Comparison of ENCODE assay signal across 10 cellular contexts in the genomic region with DNA sequence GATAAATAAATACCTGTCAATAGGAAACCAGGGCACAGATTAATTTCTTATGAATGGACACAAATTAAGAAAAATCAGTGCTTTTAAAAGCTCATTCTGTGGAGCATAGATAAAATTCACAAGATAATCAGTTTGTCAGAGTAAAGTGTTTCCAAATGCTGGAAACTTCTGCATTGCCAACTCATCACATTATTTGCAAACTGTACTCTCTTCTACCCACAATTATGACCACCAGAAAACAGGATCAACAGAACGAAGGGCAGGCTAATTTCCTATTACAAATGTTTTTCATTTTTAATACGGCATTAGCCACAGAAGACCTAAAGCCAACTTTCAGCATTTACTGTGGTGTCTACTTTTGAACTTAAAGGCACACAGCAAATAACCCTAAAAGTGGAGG. TPM values are rescaled to one million over a fixed set of nuclear protein-coding genes. Genes with fewer than 3 reads are reported as not detected.
A peak's percentile ranks its signal among the peaks of the same experiment; 100 is the strongest.
DNase-seq lines count a peak whose midpoint lies in the region; ATAC-seq and TF ChIP-seq lines count a peak whose summit lies in the region.
"Had no signal": no experiment of that assay in that cellular context is flagged by ENCODE, and none has a peak within 500 bp of the region (broad histone marks: within the 10 kb centered on the region; RNA-seq: fewer than 3 reads in every experiment).

No MANE protein-coding gene starts in this region.

- H3K27ac ChIP-seq in AG04450 (ENCODE audit: low read depth, low read length) (no peak overlapping the region), OCI-LY1 (ENCODE audit: low read depth, low read length, poor library complexity, severe bottlenecking) (peak overlapping the region; percentile 90), ectodermal cell (ENCODE audit: insufficient read depth, low read depth, low read length, poor library complexity, severe bottlenecking) (no peak overlapping the region), neural cell (ENCODE audit: low read length) (no peak overlapping the region)

- 74 to 87% methylated on average over 2 of the region's 2 CpGs for WGBS in ectodermal cell, 2 experiments

- peak overlapping the region; percentile 81 for H3K4me2 ChIP-seq in OCI-LY1 (ENCODE audit: low read length)
- H3K4me2 ChIP-seq in neural cell (ENCODE audit: low read length): peak overlapping the region; percentile 96

- H2AFZ ChIP-seq in OCI-LY1 (ENCODE audit: low read length): no peak overlapping the region
- H2AFZ ChIP-seq in neural cell (ENCODE audit: low read depth, low read length): no peak overlapping the region

- H3K36me3 ChIP-seq in OCI-LY1 (ENCODE audit: insufficient read depth, low read length) (no peaks in the 10 kb centered on the region), ectodermal cell (ENCODE audit: control insufficient read depth, insufficient read depth, low read length) (peaks cover 14% of the 10 kb centered on the region), neural cell (ENCODE audit: insufficient read depth, low read length) (peaks cover 12% of the 10 kb centered on the region)

- H4K20me1 ChIP-seq in OCI-LY1 (ENCODE audit: insufficient read depth, low read length) (no peaks in the 10 kb centered on the region), neural cell (ENCODE audit: insufficient read depth) (no peaks in the 10 kb centered on the region)

- H3K4me1 ChIP-seq in OCI-LY1 (ENCODE audit: insufficient read depth, low read length, severe bottlenecking): peaks cover 80% of the 10 kb centered on the region
- peaks cover 12% of the 10 kb centered on the region for H3K4me1 ChIP-seq in ectodermal cell (ENCODE audit: control insufficient read depth, insufficient read depth, low read length)

- TF ChIP-seq RAD21 in neural cell (conservative IDR thresholded peaks at IDR 0.05): no peak

- CTCF ChIA-PET in AG04450 (lab: Charles Lee): interaction anchor here (1.6 to 4.5 kb wide), 2 partner anchors 9 to 1124 kb away, joined by 3 to 24 read pairs; no protein-coding TSS in a partner anchor

- no peak for TF ChIP-seq CTCF in AG04450 (IDR thresholded peaks at IDR 0.05; ENCODE audit: low read depth, low read length)
- TF ChIP-seq CTCF in OCI-LY1 (IDR thresholded peaks at IDR 0.05; ENCODE audit: low read length): no peak
- TF ChIP-seq CTCF in neural cell (IDR thresholded peaks at IDR 0.05; ENCODE audit: poor library complexity, severe bottlenecking): no peak

- H3F3A ChIP-seq in OCI-LY1 (ENCODE audit: insufficient read depth, low read length) (no peaks in the 10 kb centered on the region; the same call in 1 of the 2 replicates), neural cell (ENCODE audit: insufficient read depth, low read length, poor library complexity, severe bottlenecking) (peaks cover 3% of the 10 kb centered on the region)

- H3K9ac ChIP-seq in OCI-LY1 (ENCODE audit: low read length) (peak overlapping the region; percentile 81; the same call in 1 of the 2 replicates), neural cell (ENCODE audit: low read length) (peak overlapping the region; percentile 75)

- H3K9me3 ChIP-seq in AG04450 (ENCODE audit: control insufficient read depth, insufficient read depth, low read length) (peaks cover 9% of the 10 kb centered on the region; the same call in 1 of the 2 replicates), OCI-LY1 (ENCODE audit: low read length) (no peaks in the 10 kb centered on the region), ectodermal cell (ENCODE audit: control insufficient read depth, low read length) (no peaks in the 10 kb centered on the region), neural cell (ENCODE audit: low read length) (peaks cover 2% of the 10 kb centered on the region)

- no peak for DNase-seq in AG04450 (ENCODE audit: low read depth, low spot score)
- DNase-seq in head of caudate nucleus: no peak
- no peak for DNase-seq in RPMI8226
- DNase-seq: activated CD8-positive, alpha-beta T cell treated with anti-CD3 and anti-CD28 coated beads, Interleukin-2, amount 10 ng/mL, durations not matched to agents 7 days and 5 days; NCI-H526 treated with DMSO at 0.1 percent for 48 hours had no signal

- POLR2A ChIA-PET in AG04450 (lab: Yijun Ruan, JAX): no interaction called here

- TF ChIP-seq EP300 in neural cell (conservative IDR thresholded peaks at IDR 0.05; ENCODE audit: poor library complexity, severe bottlenecking): no peak

- H3K9me2 ChIP-seq in OCI-LY1 (ENCODE audit: low read depth, low read length): no peaks in the 10 kb centered on the region
- H3K9me2 ChIP-seq in neural cell (ENCODE audit: insufficient read depth, low read length): no peaks in the 10 kb centered on the region

- H3K27me3 ChIP-seq in AG04450 (ENCODE audit: control insufficient read depth, insufficient read depth, low read length) (no peaks in the 10 kb centered on the region), OCI-LY1 (ENCODE audit: insufficient read depth, low read length) (no peaks in the 10 kb centered on the region), ectodermal cell (ENCODE audit: control insufficient read depth, insufficient read depth, low read length, poor library complexity, severe bottlenecking) (no peaks in the 10 kb centered on the region), neural cell (ENCODE audit: insufficient read depth, low read depth, low read length) (no peaks in the 10 kb centered on the region)

- intact Hi-C loops in head of caudate nucleus (cut with DNase I): loop anchor here (10.0 kb wide), 2 partner anchors 579 to 759 kb away; no protein-coding TSS in a partner anchor

- peak overlapping the region; percentile 91 for H3K4me3 ChIP-seq in AG04450 (ENCODE audit: low read depth, low read length)
- H3K4me3 ChIP-seq in OCI-LY1 (ENCODE audit: low read depth, low read length, poor library complexity, severe bottlenecking): peak overlapping the region; percentile 79
- peak overlapping the region; percentile 15 for H3K4me3 ChIP-seq in ectodermal cell (ENCODE audit: insufficient read depth, low read depth, low read length)
- peak overlapping the region; percentile 97 for H3K4me3 ChIP-seq in neural cell (ENCODE audit: low read length)

- H3K79me2 ChIP-seq in OCI-LY1 (ENCODE audit: insufficient read depth, low read length): no peaks in the 10 kb centered on the region
- peaks cover 93% of the 10 kb centered on the region for H3K79me2 ChIP-seq in neural cell (replicated peaks; ENCODE audit: insufficient read depth, low read length)

- ATAC-seq in GM18517 (IDR thresholded peaks at IDR 0.05; ENCODE audit: unreplicated experiment) (no peak), HG03521 (IDR thresholded peaks at IDR 0.05; ENCODE audit: unreplicated experiment) (no peak)
- ATAC-seq: activated CD8-positive, alpha-beta T cell treated with anti-CD3 and anti-CD28 coated beads, Interleukin-2, amount 10 ng/mL, durations not matched to agents 7 days and 5 days had no signal

TF ChIP-seq in neural cell, 6 proteins besides CTCF, POLR2A, EP300 and RAD21:
- TF ChIP-seq, protein P1, sequence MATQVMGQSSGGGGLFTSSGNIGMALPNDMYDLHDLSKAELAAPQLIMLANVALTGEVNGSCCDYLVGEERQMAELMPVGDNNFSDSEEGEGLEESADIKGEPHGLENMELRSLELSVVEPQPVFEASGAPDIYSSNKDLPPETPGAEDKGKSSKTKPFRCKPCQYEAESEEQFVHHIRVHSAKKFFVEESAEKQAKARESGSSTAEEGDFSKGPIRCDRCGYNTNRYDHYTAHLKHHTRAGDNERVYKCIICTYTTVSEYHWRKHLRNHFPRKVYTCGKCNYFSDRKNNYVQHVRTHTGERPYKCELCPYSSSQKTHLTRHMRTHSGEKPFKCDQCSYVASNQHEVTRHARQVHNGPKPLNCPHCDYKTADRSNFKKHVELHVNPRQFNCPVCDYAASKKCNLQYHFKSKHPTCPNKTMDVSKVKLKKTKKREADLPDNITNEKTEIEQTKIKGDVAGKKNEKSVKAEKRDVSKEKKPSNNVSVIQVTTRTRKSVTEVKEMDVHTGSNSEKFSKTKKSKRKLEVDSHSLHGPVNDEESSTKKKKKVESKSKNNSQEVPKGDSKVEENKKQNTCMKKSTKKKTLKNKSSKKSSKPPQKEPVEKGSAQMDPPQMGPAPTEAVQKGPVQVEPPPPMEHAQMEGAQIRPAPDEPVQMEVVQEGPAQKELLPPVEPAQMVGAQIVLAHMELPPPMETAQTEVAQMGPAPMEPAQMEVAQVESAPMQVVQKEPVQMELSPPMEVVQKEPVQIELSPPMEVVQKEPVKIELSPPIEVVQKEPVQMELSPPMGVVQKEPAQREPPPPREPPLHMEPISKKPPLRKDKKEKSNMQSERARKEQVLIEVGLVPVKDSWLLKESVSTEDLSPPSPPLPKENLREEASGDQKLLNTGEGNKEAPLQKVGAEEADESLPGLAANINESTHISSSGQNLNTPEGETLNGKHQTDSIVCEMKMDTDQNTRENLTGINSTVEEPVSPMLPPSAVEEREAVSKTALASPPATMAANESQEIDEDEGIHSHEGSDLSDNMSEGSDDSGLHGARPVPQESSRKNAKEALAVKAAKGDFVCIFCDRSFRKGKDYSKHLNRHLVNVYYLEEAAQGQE (IDR thresholded peaks at IDR 0.05; ENCODE audit: borderline replicate concordance): no peak
- TF ChIP-seq SMC3 (conservative IDR thresholded peaks at IDR 0.05; ENCODE audit: poor library complexity): no peak
- no peak for TF ChIP-seq EZH2 (IDR thresholded peaks at IDR 0.05; ENCODE audit: borderline replicate concordance, insufficient read depth, low read length, poor library complexity, severe bottlenecking)
- no peak for TF ChIP-seq MXI1 (conservative IDR thresholded peaks at IDR 0.05; ENCODE audit: poor library complexity, severe bottlenecking)
- no peak for TF ChIP-seq POLR2AphosphoS5 (IDR thresholded peaks at IDR 0.05)
- no peak for TF ChIP-seq TAF1 (IDR thresholded peaks at IDR 0.05; ENCODE audit: low read depth)
TF ChIP-seq in neural cell: peak in this region for 0.

RNA-seq across cellular contexts. Expression of a gene that starts 6.0 kb away (rescaled TPM):
- polyA plus RNA-seq in AG04450 (2011; rRNA removed) (32.9 and 36.6 TPM in 2 replicates), neural cell (7.2 and 7.4 TPM in 2 replicates)
- polyA minus RNA-seq in AG04450 (2011; rRNA and poly(A)+ RNA removed): 68.0 and 68.9 TPM in 2 replicates
- 24.0 TPM for polyA plus RNA-seq in ectodermal cell (2013, experiment 1 of 4)
- 18.5 TPM for polyA plus RNA-seq in ectodermal cell (2013, experiment 2 of 4)
- polyA plus RNA-seq in ectodermal cell (2013, experiment 3 of 4): 16.4 TPM
- 18.7 TPM for polyA plus RNA-seq in ectodermal cell (2013, experiment 4 of 4)
- polyA minus RNA-seq in neural cell: 23.6 and 29.6 TPM in 2 replicates

RNA-seq across cellular contexts. Expression of a gene that starts 42.2 kb away (rescaled TPM):
- 39.4 and 48.7 TPM in 2 replicates for polyA plus RNA-seq in AG04450 (2011; rRNA removed)
- 49.6 and 75.9 TPM in 2 replicates for polyA minus RNA-seq in AG04450 (2011; rRNA and poly(A)+ RNA removed)
- polyA plus RNA-seq in ectodermal cell (2013, experiment 1 of 4): 28.2 TPM
- 33.1 TPM for polyA plus RNA-seq in ectodermal cell (2013, experiment 2 of 4)
- 18.6 TPM for polyA plus RNA-seq in ectodermal cell (2013, experiment 3 of 4)
- 25.1 TPM for polyA plus RNA-seq in ectodermal cell (2013, experiment 4 of 4)
- polyA plus RNA-seq in neural cell: 5.4 and 14.1 TPM in 2 replicates
- 66.0 and 78.1 TPM in 2 replicates for polyA minus RNA-seq in neural cell

Comparison
In these comparisons a context has a peak if more than half of its experiments do, and no peak if none do; other contexts are left out.
1. H3K4me3 ChIP-seq: peak in every context shown above with its lines; median percentile 97 in neural cell; 91 in AG04450; 79 in OCI-LY1; 15 in ectodermal cell.